In genomic region chr13:90867336-90867683, GRCh38 we compare ENCODE assay signal across 8 cellular contexts.
DNase-seq lines count a peak whose midpoint lies in the region; ATAC-seq and TF ChIP-seq lines count a peak whose summit lies in the region.

No MANE protein-coding gene starts in this region.

- H3K36me3 Mint-ChIP-seq in activated T-helper 1 cell treated with anti-CD3 and anti-CD28 coated beads, Interleukin-12 subunit alpha, Interleukin-12 subunit beta, Interleukin-2, Interleukin-4 antibody, amounts not matched to agents 30 ng/mL and 10 ng/mL and 1 ng/mL, durations not matched to agents 14 hours and 24 hours and 36 hours (ENCODE audit: low read depth) = no peaks in the 10 kb centered on the region

- no peak overlapping the region for H3K4me3 ChIP-seq in WI38 (ENCODE audit: low read depth, low read length)

- no peaks in the 10 kb centered on the region for H3K27me3 Mint-ChIP-seq in activated T-helper 1 cell treated with anti-CD3 and anti-CD28 coated beads, Interleukin-12 subunit alpha, Interleukin-12 subunit beta, Interleukin-2, Interleukin-4 antibody, amounts not matched to agents 30 ng/mL and 10 ng/mL and 1 ng/mL, durations not matched to agents 14 hours and 24 hours and 36 hours (ENCODE audit: insufficient read depth)

- ATAC-seq in GM19395 (IDR thresholded peaks at IDR 0.05; ENCODE audit: unreplicated experiment) (peak; percentile 99), HG03196 (IDR thresholded peaks at IDR 0.05; ENCODE audit: unreplicated experiment) (peak; percentile 99), Right ventricle myocardium superior (ENCODE audit: poor library complexity) (peak; percentile 92)

- H3K4me1 Mint-ChIP-seq in activated T-helper 1 cell treated with anti-CD3 and anti-CD28 coated beads, Interleukin-12 subunit alpha, Interleukin-12 subunit beta, Interleukin-2, Interleukin-4 antibody, amounts not matched to agents 30 ng/mL and 10 ng/mL and 1 ng/mL, durations not matched to agents 14 hours and 24 hours and 36 hours (ENCODE audit: low read depth) = no peaks in the 10 kb centered on the region

- TF ChIP-seq CTCF in WI38 (IDR thresholded peaks at IDR 0.05; ENCODE audit: low read depth, low read length) = peak; percentile 18; the same call in 1 of the 2 replicates

- DNase-seq in ELF-1 (ENCODE audit: low read depth, low spot score) (peak; percentile 83), NCI-H2171 treated with DMSO at 0.1 percent for 48 hours (lab: John Stamatoyannopoulos, UW) (peak; percentile 29), Right ventricle myocardium superior (peak; percentile 72), retina (peak; percentile 65)
- DNase-seq in activated T-helper 1 cell treated with anti-CD3 and anti-CD28 coated beads, Interleukin-12 subunit alpha, Interleukin-12 subunit beta, Interleukin-2, Interleukin-4 antibody, amounts not matched to agents 30 ng/mL and 10 ng/mL and 1 ng/mL, durations not matched to agents 14 hours and 24 hours and 36 hours (ENCODE audit: low spot score) = no peak

- H3K9me3 Mint-ChIP-seq in activated T-helper 1 cell treated with anti-CD3 and anti-CD28 coated beads, Interleukin-12 subunit alpha, Interleukin-12 subunit beta, Interleukin-2, Interleukin-4 antibody, amounts not matched to agents 30 ng/mL and 10 ng/mL and 1 ng/mL, durations not matched to agents 14 hours and 24 hours and 36 hours = no peaks in the 10 kb centered on the region

- intact Hi-C loops in Right ventricle myocardium superior (cut with DNase I) = no loop called here
- intact Hi-C loops in activated T-helper 1 cell treated with anti-CD3 and anti-CD28 coated beads, Interleukin-12 subunit alpha, Interleukin-12 subunit beta, Interleukin-2, Interleukin-4 antibody, amounts not matched to agents 30 ng/mL and 10 ng/mL and 1 ng/mL, durations not matched to agents 14 hours and 24 hours and 36 hours (cut with micrococcal nuclease) = no loop called here

- no peak overlapping the region for H3K4me3 Mint-ChIP-seq in activated T-helper 1 cell treated with anti-CD3 and anti-CD28 coated beads, Interleukin-12 subunit alpha, Interleukin-12 subunit beta, Interleukin-2, Interleukin-4 antibody, amounts not matched to agents 30 ng/mL and 10 ng/mL and 1 ng/mL, durations not matched to agents 14 hours and 24 hours and 36 hours

- no peak overlapping the region for H3K27ac Mint-ChIP-seq in activated T-helper 1 cell treated with anti-CD3 and anti-CD28 coated beads, Interleukin-12 subunit alpha, Interleukin-12 subunit beta, Interleukin-2, Interleukin-4 antibody, amounts not matched to agents 30 ng/mL and 10 ng/mL and 1 ng/mL, durations not matched to agents 14 hours and 24 hours and 36 hours
